ENCODE assay signal across 18 cellular contexts in genomic region chr5:125370486-125370885, GRCh38.
"Had no signal": no experiment of that assay in that cellular context is flagged by ENCODE, and none has a peak within 500 bp of the region (broad histone marks: within the 10 kb centered on the region; RNA-seq: fewer than 3 reads in every experiment).

No MANE protein-coding gene starts in this region.

- ATAC-seq: left ventricle myocardium superior; natural killer cell treated with Interleukin-12 subunit alpha and Interleukin-12 subunit beta and Interleukin-15 and Interleukin-18, amount 100 ng/mL, for 72 hours; sciatic nerve; upper lobe of right lung; WTC11 had no signal

- H3K9me3 ChIP-seq: breast epithelium, esophagus muscularis mucosa, spleen, thoracic aorta, upper lobe of right lung had no signal

- H3K4me1 ChIP-seq: breast epithelium, spleen, upper lobe of right lung had no signal

- H3K27me3 ChIP-seq: breast epithelium, esophagus muscularis mucosa, spleen, upper lobe of right lung had no signal

- H3K27ac ChIP-seq: breast epithelium, esophagus muscularis mucosa, spleen, thoracic aorta, upper lobe of right lung had no signal

- DNase-seq: activated CD4-positive, alpha-beta T cell treated with anti-CD3 and anti-CD28 coated beads, Interleukin-2, amount 50 U/mL, for 4 hours; activated naive CD4-positive, alpha-beta T cell treated with Interleukin-2 at 50 U/mL for 16 hours; activated naive CD8-positive, alpha-beta T cell treated with anti-CD3 and anti-CD28 coated beads for 36 hours; activated T-cell treated with anti-CD3 and anti-CD28 coated beads, Interleukin-2, amount 50 U/mL, for 48 hours; effector memory CD4-positive, alpha-beta T cell; left ventricle myocardium superior; mammary epithelial cell; spleen; stimulated activated CD4-positive, alpha-beta T cell treated with anti-CD3 and anti-CD28 coated beads, Interleukin-4, amount 100 ng/mL, for 24 hours; stimulated activated naive CD4-positive, alpha-beta T cell treated with Interleukin-2 at 50 U/mL for 16 hours; T1000; upper lobe of right lung had no signal

- H3K4me3 ChIP-seq: breast epithelium, esophagus muscularis mucosa, spleen, thoracic aorta, upper lobe of right lung had no signal

- H3K36me3 ChIP-seq: breast epithelium, esophagus muscularis mucosa, spleen, thoracic aorta, upper lobe of right lung had no signal
